18 cellular contexts compared by ENCODE assay signal in genomic region chr10:80611481-80611880, GRCh38.
DNase-seq lines count a peak whose midpoint lies in the region; ATAC-seq and TF ChIP-seq lines count a peak whose summit lies in the region.
"Had no signal": no experiment of that assay in that cellular context is flagged by ENCODE, and none has a peak within 500 bp of the region (broad histone marks: within the 10 kb centered on the region; RNA-seq: fewer than 3 reads in every experiment).

No MANE protein-coding gene starts in this region.

- H3K4ac ChIP-seq in neuronal stem cell (ENCODE audit: low read length): no peak overlapping the region

- no peaks in the 10 kb centered on the region for H3K9me3 ChIP-seq in neuronal stem cell (replicated peaks in 1 of 2; ENCODE audit: control insufficient read depth in 2 of 2, insufficient read depth in 1 of 2, low read depth in 1 of 2, low read length in 2 of 2)
- H3K9me3 ChIP-seq: A549, Caco-2 had no signal

- no peak overlapping the region for H2BK12ac ChIP-seq in neuronal stem cell (ENCODE audit: low read length)

- peak; percentile 20 for DNase-seq in NCI-H2171 treated with DMSO at 0.1 percent for 48 hours (lab: John Stamatoyannopoulos, UW)
- no peak for DNase-seq in NCI-H2171 (lab: John Stamatoyannopoulos, UW)
- no peak for DNase-seq in neuronal stem cell (ENCODE audit: low spot score)
- DNase-seq in left colon: no peak
- no peak for DNase-seq in activated naive CD8-positive, alpha-beta T cell treated with anti-CD3 and anti-CD28 coated beads for 36 hours
- DNase-seq in NCI-H69 (lab: John Stamatoyannopoulos, UW): no peak
- DNase-seq: AML-193; Caco-2; Calu3; CD4-positive, alpha-beta T cell; CD8-positive, alpha-beta T cell; GF-D8 had no signal

- no peak overlapping the region for H4K91ac ChIP-seq in neuronal stem cell (ENCODE audit: low read depth, low read length, poor library complexity)

- H2BK120ac ChIP-seq in neuronal stem cell (ENCODE audit: low read depth, low read length): no peak overlapping the region

- H3K4me3 ChIP-seq in neuronal stem cell (ENCODE audit: low read length in 2 of 2): no peak overlapping the region
- H3K4me3 ChIP-seq: A549; BLaER1 treated with 17β-estradiol and CSF1 and Interleukin-3, amounts not matched to agents 10 nM and 100 nM had no signal

- H3K36me3 ChIP-seq in neuronal stem cell (replicated peaks in 1 of 2; ENCODE audit: control insufficient read depth in 2 of 2, insufficient read depth in 2 of 2, low read length in 2 of 2): no peaks in the 10 kb centered on the region

- no peak overlapping the region for H2BK15ac ChIP-seq in neuronal stem cell (ENCODE audit: low read length)

- H4K8ac ChIP-seq in neuronal stem cell (ENCODE audit: low read depth, low read length): no peak overlapping the region

- no peak overlapping the region for H3K14ac ChIP-seq in neuronal stem cell (ENCODE audit: low read length)

- H3K27ac ChIP-seq in neuronal stem cell (replicated peaks; ENCODE audit: low read length): no peak overlapping the region
- H3K27ac ChIP-seq: 22Rv1; A549; BLaER1 treated with 17β-estradiol and CSF1 and Interleukin-3, amounts not matched to agents 10 nM and 100 nM; C4-2B had no signal

- H3K9me3 Mint-ChIP-seq in nephron: peaks cover 7% of the 10 kb centered on the region
- peaks cover 3% of the 10 kb centered on the region for H3K9me3 Mint-ChIP-seq in activated naive CD8-positive, alpha-beta T cell treated with anti-CD3 and anti-CD28 coated beads for 36 hours
- H3K9me3 Mint-ChIP-seq: CD4-positive, alpha-beta T cell; CD8-positive, alpha-beta T cell had no signal

- no peak overlapping the region for H3K23ac ChIP-seq in neuronal stem cell (ENCODE audit: low read depth, low read length, poor library complexity)

- peak overlapping the region; percentile 14 for H2AK5ac ChIP-seq in neuronal stem cell (ENCODE audit: low read depth, low read length)

- peaks cover 4% of the 10 kb centered on the region for H3K27me3 Mint-ChIP-seq in nephron (ENCODE audit: low read depth)
- no peaks in the 10 kb centered on the region for H3K27me3 Mint-ChIP-seq in activated naive CD8-positive, alpha-beta T cell treated with anti-CD3 and anti-CD28 coated beads for 36 hours
- H3K27me3 Mint-ChIP-seq: CD4-positive, alpha-beta T cell had no signal

- WGBS in neuronal stem cell (ENCODE audit: extremely low coverage in 2 of 2, insufficient read length in 2 of 2, insufficient replicate concordance in 1 of 2), 2 donors: no CpG with 5 or more reads among the region's 5 CpGs

- no peak overlapping the region for H3K9ac ChIP-seq in neuronal stem cell (ENCODE audit: low read depth, low read length, poor library complexity)
- H3K9ac ChIP-seq: BLaER1 treated with 17β-estradiol and CSF1 and Interleukin-3, amounts not matched to agents 10 nM and 100 nM had no signal

- peak overlapping the region in 2 of 3 experiments; percentile 24 to 32 for H3K27ac Mint-ChIP-seq in nephron
- no peak overlapping the region for H3K27ac Mint-ChIP-seq in activated naive CD8-positive, alpha-beta T cell treated with anti-CD3 and anti-CD28 coated beads for 36 hours
- H3K27ac Mint-ChIP-seq: B cell; CD4-positive, alpha-beta T cell; CD8-positive, alpha-beta T cell had no signal

- no peaks in the 10 kb centered on the region for H3K4me1 ChIP-seq in neuronal stem cell (ENCODE audit: control insufficient read depth in 2 of 2, insufficient read depth in 1 of 2, low read depth in 1 of 2, low read length in 2 of 2)
- H3K4me1 ChIP-seq: A549, Caco-2 had no signal

- no peak for ATAC-seq in left colon
- ATAC-seq: A549; CD8-positive, alpha-beta T cell had no signal

- H3K4me1 Mint-ChIP-seq in nephron: peaks cover 32% of the 10 kb centered on the region
- H3K4me1 Mint-ChIP-seq in activated naive CD8-positive, alpha-beta T cell treated with anti-CD3 and anti-CD28 coated beads for 36 hours: peaks cover 3% of the 10 kb centered on the region
- H3K4me1 Mint-ChIP-seq: B cell had no signal

- H2BK5ac ChIP-seq in neuronal stem cell (ENCODE audit: low read length): no peak overlapping the region

- H2AFZ ChIP-seq in neuronal stem cell (ENCODE audit: low read length): no peak overlapping the region

- no peaks in the 10 kb centered on the region for H3K27me3 ChIP-seq in neuronal stem cell (ENCODE audit: control insufficient read depth in 3 of 3, insufficient read depth in 3 of 3, low read depth in 1 of 3, low read length in 3 of 3)
- H3K27me3 ChIP-seq: BLaER1 treated with 17β-estradiol and CSF1 and Interleukin-3, amounts not matched to agents 10 nM and 100 nM had no signal

- H3K18ac ChIP-seq in neuronal stem cell (ENCODE audit: low read length): no peak overlapping the region

- no peak overlapping the region for H3K4me2 ChIP-seq in neuronal stem cell (ENCODE audit: insufficient read depth, low read length, poor library complexity, severe bottlenecking)
- H3K4me2 ChIP-seq: A549 had no signal

- intact Hi-C loops in left colon (cut with DNase I, micrococcal nuclease): no loop called here

- H3K79me1 ChIP-seq in neuronal stem cell (ENCODE audit: low read depth, low read length): no peaks in the 10 kb centered on the region

- TF ChIP-seq CTCF in nephron (IDR thresholded peaks at IDR 0.05; ENCODE audit: unreplicated experiment in 3 of 3): no peak

- H3K36me3 Mint-ChIP-seq in nephron (ENCODE audit: low read depth): no peaks in the 10 kb centered on the region
- H3K36me3 Mint-ChIP-seq in activated naive CD8-positive, alpha-beta T cell treated with anti-CD3 and anti-CD28 coated beads for 36 hours: no peaks in the 10 kb centered on the region
- H3K36me3 Mint-ChIP-seq: CD8-positive, alpha-beta T cell had no signal

- no peak overlapping the region for H3K4me3 Mint-ChIP-seq in nephron
- H3K4me3 Mint-ChIP-seq in activated naive CD8-positive, alpha-beta T cell treated with anti-CD3 and anti-CD28 coated beads for 36 hours: no peak overlapping the region
- H3K4me3 Mint-ChIP-seq: B cell; CD4-positive, alpha-beta T cell; CD8-positive, alpha-beta T cell had no signal
